Comparison of ENCODE assay signal across 8 cellular contexts in the genomic region with DNA sequence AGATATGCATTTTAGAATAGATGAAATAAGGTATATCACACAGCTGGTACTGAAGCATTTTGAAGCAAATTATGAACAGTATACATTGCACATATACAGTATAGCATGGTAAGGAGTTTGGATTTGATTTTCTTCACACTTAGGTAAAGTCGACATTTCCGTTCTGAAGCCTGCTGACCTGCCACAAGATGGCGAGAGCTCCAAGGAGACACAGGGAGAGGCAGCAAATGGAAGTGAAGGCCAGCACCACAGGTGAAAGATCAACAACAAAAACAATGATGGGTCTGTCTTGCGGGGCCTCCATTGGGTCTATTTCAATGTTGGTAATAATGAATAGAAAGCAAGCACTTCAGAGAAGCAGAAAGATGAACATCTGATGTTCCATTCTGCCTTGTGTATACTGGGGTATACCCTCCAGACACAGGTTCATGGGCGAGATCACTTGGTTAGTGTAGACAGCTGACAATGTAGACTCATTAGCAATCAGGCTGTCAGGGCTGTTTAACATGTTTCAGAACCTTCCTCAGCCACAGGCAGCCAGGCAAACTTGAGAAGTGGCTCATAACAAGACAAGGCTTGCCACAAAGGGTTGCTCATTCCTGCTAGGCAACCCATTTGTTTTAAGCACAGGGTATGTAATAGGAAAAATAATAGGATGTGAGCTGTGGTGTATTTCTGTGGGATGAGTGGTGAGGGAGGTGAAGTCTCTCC. TPM values are rescaled to one million over a fixed set of nuclear protein-coding genes. Genes with fewer than 3 reads are reported as not detected.
A peak's percentile ranks its signal among the peaks of the same experiment; 100 is the strongest.
DNase-seq lines count a peak whose midpoint lies in the region; ATAC-seq and TF ChIP-seq lines count a peak whose summit lies in the region.

No MANE protein-coding gene starts in this region.

- H3K36me3 ChIP-seq in A673 (ENCODE audit: insufficient read depth, low read length, poor library complexity, severe bottlenecking) (no peaks in the 10 kb centered on the region), PC-9 (ENCODE audit: low read depth) (no peaks in the 10 kb centered on the region)

- POLR2A ChIA-PET in A673 (lab: Charles Lee; ENCODE audit: low non-redundant PET): no interaction called here
- POLR2A ChIA-PET in PC-9 (lab: Charles Lee; ENCODE audit: unreplicated experiment): interaction anchor here (0.5 kb wide), 1 partner anchor 33 kb away, joined by 4 read pairs; the partner anchor contains the start of gene XKRX

- DNase-seq in A673 (ENCODE audit: low spot score) (peak; percentile 24), Daoy (ENCODE audit: low read depth) (peak; percentile 19), PC-9 (peak; percentile 27 to 52), erythroblast (lab: John Stamatoyannopoulos, UW) (peak; percentile 27 to 36), renal cortical epithelial cell (ENCODE audit: low read depth) (peak; percentile 33), NCI-H128 (lab: John Stamatoyannopoulos, UW; ENCODE audit: unreplicated experiment) (no peak), occipital lobe (lab: John Stamatoyannopoulos, UW) (no peak)

- H3K4me2 ChIP-seq in PC-9: no peak overlapping the region

- intact Hi-C loops in A673 (cut with micrococcal nuclease; ENCODE audit: unreplicated experiment) (loop anchor here (5.0 kb wide), 2 partner anchors 312 to 392 kb away; no protein-coding TSS in a partner anchor), PC-9 (cut with micrococcal nuclease; ENCODE audit: unreplicated experiment) (loop anchor here (1.0 to 5.0 kb wide), 5 partner anchors 33 to 392 kb away; partner anchors contain the start of genes CENPI and XKRX)

- TF ChIP-seq CTCF in A673 (conservative IDR thresholded peaks at IDR 0.05; ENCODE audit: low read depth, low read length): peak; percentile 49
- TF ChIP-seq CTCF in PC-9 (conservative IDR thresholded peaks at IDR 0.05): peak; percentile 73

- no peaks in the 10 kb centered on the region for H3K9me3 ChIP-seq in A673 (ENCODE audit: low read depth, low read length, poor library complexity, severe bottlenecking)
- H3K9me3 ChIP-seq in PC-9 (ENCODE audit: insufficient read depth, low read depth): no peaks in the 10 kb centered on the region

- H3K27me3 ChIP-seq in A673 (replicated peaks; ENCODE audit: insufficient read depth, low read depth, low read length, poor library complexity) (no peaks in the 10 kb centered on the region), PC-9 (ENCODE audit: insufficient read depth, low read depth) (no peaks in the 10 kb centered on the region)

- H2AFZ ChIP-seq in PC-9: no peak overlapping the region

- no peaks in the 10 kb centered on the region for H3F3A ChIP-seq in PC-9 (ENCODE audit: insufficient read depth, low read depth)

- ATAC-seq in HG03280 (IDR thresholded peaks at IDR 0.05; ENCODE audit: unreplicated experiment): peak; percentile 65

- CTCF ChIA-PET in A673 (lab: Charles Lee) (no interaction called here), PC-9 (lab: Charles Lee) (no interaction called here)

- no peaks in the 10 kb centered on the region for H3K79me2 ChIP-seq in PC-9 (ENCODE audit: low read depth)

- BruUV-seq in A673 (replicated peaks; lab: Mats Ljungman, UMichigan) (no TSS peak), PC-9 (replicated peaks; lab: Mats Ljungman, UMichigan) (no TSS peak)

- H3K9me2 ChIP-seq in PC-9 (ENCODE audit: insufficient read depth): no peaks in the 10 kb centered on the region

- H3K4me3 ChIP-seq in A673 (ENCODE audit: low read depth, low read length, poor library complexity, severe bottlenecking) (no peak overlapping the region), PC-9 (no peak overlapping the region)

- H3K4me1 ChIP-seq in A673 (ENCODE audit: insufficient read depth, low read length, poor library complexity, severe bottlenecking) (no peaks in the 10 kb centered on the region), PC-9 (replicated peaks; ENCODE audit: insufficient read depth) (peaks cover 10% of the 10 kb centered on the region)

- no peaks in the 10 kb centered on the region for H4K20me1 ChIP-seq in PC-9 (ENCODE audit: insufficient read depth)

- H3K27ac ChIP-seq in A673 (ENCODE audit: low read depth, low read length, poor library complexity, severe bottlenecking) (no peak overlapping the region), PC-9 (no peak overlapping the region)

- no peak for TF ChIP-seq POLR2A in erythroblast (IDR thresholded peaks at IDR 0.05; ENCODE audit: low read length)

RNA-seq across cellular contexts. Expression of gene NOX1, which starts 21.4 kb away (rescaled TPM):
- not detected in 2 replicates for total RNA-seq in A673 (2021)
- not detected in 2 replicates for total RNA-seq in Daoy (2014; rRNA removed; shearing (Covaris generic))
- not detected in 2 replicates for total RNA-seq in PC-9 (2021)
- not detected in 2 replicates for total RNA-seq in renal cortical epithelial cell
- total RNA-seq in occipital lobe: not detected

RNA-seq across cellular contexts. Expression of gene XKRX, which starts 33.2 kb away (rescaled TPM):
- not detected in 2 replicates for total RNA-seq in A673 (2021)
- total RNA-seq in Daoy (2014; rRNA removed; shearing (Covaris generic)): not detected in 2 replicates
- 1.2 and 1.4 TPM in 2 replicates for total RNA-seq in PC-9 (2021)
- total RNA-seq in renal cortical epithelial cell: 0.17 and 0.30 TPM in 2 replicates
- 0.16 TPM for total RNA-seq in occipital lobe

Comparison
In these comparisons a context has a peak if more than half of its experiments do, and no peak if none do; other contexts are left out.
1. DNase-seq: peak in A673 (single experiment), Daoy (single experiment), PC-9 (2 of 2), erythroblast (2 of 2) and renal cortical epithelial cell (single experiment); none in NCI-H128 (single experiment) and occipital lobe (single experiment).